In the genomic region with DNA sequence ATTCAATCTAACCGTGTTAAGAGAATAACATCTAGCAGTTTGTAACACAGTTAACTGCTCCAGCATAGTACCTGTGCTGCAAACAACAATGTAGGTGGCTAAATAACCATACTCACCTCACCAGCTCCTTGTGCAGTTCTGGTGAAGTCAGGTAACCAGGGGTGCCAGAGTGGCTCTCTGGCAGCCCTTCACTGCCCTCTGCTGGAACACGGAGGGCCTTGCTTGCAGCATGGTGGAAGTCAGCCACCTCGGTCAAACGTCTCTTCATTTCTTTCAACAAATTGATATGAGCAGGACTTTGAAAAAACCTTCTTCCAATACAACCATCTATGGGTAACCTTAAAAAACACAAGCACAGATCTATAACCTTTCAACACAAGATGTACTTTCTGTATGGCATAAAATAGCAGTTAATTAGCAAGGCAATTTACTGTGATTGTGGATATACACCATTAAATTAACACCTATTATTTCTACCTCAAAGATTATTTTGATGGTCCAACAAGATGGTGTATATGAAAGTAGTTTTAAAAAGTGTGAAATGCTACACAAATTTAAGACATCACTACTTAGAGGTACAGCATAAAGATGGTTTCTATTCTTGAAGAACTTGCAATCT, we compare ENCODE assay signal across 8 cellular contexts. TPM values are rescaled to one million over a fixed set of nuclear protein-coding genes. Genes with fewer than 3 reads are reported as not detected.
DNase-seq lines count a peak whose midpoint lies in the region; ATAC-seq, FAIRE-seq and TF ChIP-seq lines count a peak whose summit lies in the region.

No MANE protein-coding gene starts in this region.

- no peaks in the 10 kb centered on the region for H3F3A ChIP-seq in SK-N-SH (replicated peaks; ENCODE audit: insufficient read depth)

- no peak for TF ChIP-seq POLR2A in spleen (IDR thresholded peaks at IDR 0.05)

- peak; percentile 60 for ATAC-seq in GM18499 (IDR thresholded peaks at IDR 0.05; ENCODE audit: insufficient read depth, unreplicated experiment)
- no peak for ATAC-seq in GM19455 (IDR thresholded peaks at IDR 0.05; ENCODE audit: unreplicated experiment)

- no peak overlapping the region for H3K4me3 ChIP-seq in SK-N-SH (ENCODE audit: low read depth in 2 of 2, low read length in 1 of 2)
- H3K4me3 ChIP-seq in right atrium auricular region = no peak overlapping the region
- H3K4me3 ChIP-seq in spleen = no peak overlapping the region

- intact Hi-C loops in spleen (cut with DNase I; ENCODE audit: low total_unique reads) = no loop called here

- H3K4me2 ChIP-seq in SK-N-SH = no peak overlapping the region

- DNase-seq in HS-27A (ENCODE audit: low read depth) (peak; percentile 4), SK-N-SH (peak; percentile 65), right atrium auricular region (ENCODE audit: low spot score) (no peak), spleen (peak; percentile 87)
- DNase-seq in activated naive CD4-positive, alpha-beta T cell treated with Interleukin-2 at 50 U/mL for 16 hours = peak; percentile 71

- H3K36me3 ChIP-seq in SK-N-SH (replicated peaks in 1 of 2; ENCODE audit: control insufficient read depth in 1 of 2, insufficient read depth in 2 of 2, low read length in 1 of 2) = peaks cover 63 to 77% of the 10 kb centered on the region in 2 experiments
- peaks cover 77% of the 10 kb centered on the region for H3K36me3 ChIP-seq in right atrium auricular region
- H3K36me3 ChIP-seq in spleen = peaks cover 5 to 100% (median 91%) of the 10 kb centered on the region in 6 donors

- no peaks in the 10 kb centered on the region for H3K79me2 ChIP-seq in SK-N-SH (ENCODE audit: insufficient read depth)

- H3K9me3 ChIP-seq in SK-N-SH (no peaks in the 10 kb centered on the region), right atrium auricular region (no peaks in the 10 kb centered on the region), spleen (no peaks in the 10 kb centered on the region)

- H4K20me1 ChIP-seq in SK-N-SH (ENCODE audit: insufficient read depth) = no peaks in the 10 kb centered on the region

- TF ChIP-seq CTCF in SK-N-SH (IDR thresholded peaks at IDR 0.05) = peak; percentile 86
- peak; percentile 25 to 73 for TF ChIP-seq CTCF in right atrium auricular region (IDR thresholded peaks at IDR 0.05)
- TF ChIP-seq CTCF in spleen (IDR thresholded peaks at IDR 0.05 in 8 of 11, conservative IDR thresholded peaks at IDR 0.05 in 3 of 11) = peak; percentile 44 to 83 (median 69)

- no peaks in the 10 kb centered on the region for H3K27me3 ChIP-seq in SK-N-SH (ENCODE audit: insufficient read depth)
- H3K27me3 ChIP-seq in right atrium auricular region = no peaks in the 10 kb centered on the region
- H3K27me3 ChIP-seq in spleen (replicated peaks in 1 of 7) = no peaks in the 10 kb centered on the region

- POLR2A ChIA-PET in SK-N-SH (lab: Yijun Ruan, JAX) = no interaction called here

- no peak for TF ChIP-seq EP300 in SK-N-SH (IDR thresholded peaks at IDR 0.05; ENCODE audit: borderline replicate concordance in 1 of 2, low read depth in 1 of 2, low read length in 1 of 2)

- H3K9me2 ChIP-seq in SK-N-SH = no peaks in the 10 kb centered on the region

- CTCF ChIA-PET in SK-N-SH (lab: Yijun Ruan, JAX) = interaction anchor here (0.6 to 4.7 kb wide), 12 partner anchors 10 to 222 kb away, joined by 3 to 21 read pairs (median 4); partner anchors contain the start of gene SLC14A1

- 74% methylated on average over 4 of the region's 4 CpGs for WGBS in SK-N-SH (ENCODE audit: low lambda C conversion rate)
- 52 to 61% (median 57%) methylated on average over 4 of the region's 4 CpGs for WGBS in spleen, 5 donors

- H3K4me1 ChIP-seq in SK-N-SH (ENCODE audit: control insufficient read depth in 1 of 2, insufficient read depth in 2 of 2, low read depth in 1 of 2, low read length in 1 of 2) = no peaks in the 10 kb centered on the region
- H3K4me1 ChIP-seq in right atrium auricular region = no peaks in the 10 kb centered on the region
- H3K4me1 ChIP-seq in spleen = no peaks in the 10 kb centered on the region

- TF ChIP-seq RAD21 in SK-N-SH (IDR thresholded peaks at IDR 0.05; ENCODE audit: low read length) = peak; percentile 69

- no peak overlapping the region for H3K27ac ChIP-seq in SK-N-SH (ENCODE audit: low read depth in 2 of 2, low read length in 1 of 2)
- H3K27ac ChIP-seq in right atrium auricular region = no peak overlapping the region
- H3K27ac ChIP-seq in spleen = no peak overlapping the region

- H3K9ac ChIP-seq in SK-N-SH = no peak overlapping the region

- no peak overlapping the region for H2AFZ ChIP-seq in SK-N-SH (ENCODE audit: low read depth)

- peak; percentile 72 for FAIRE-seq in A204.1 (lab: Jason Lieb, UNC)

TF ChIP-seq in SK-N-SH, 30 proteins besides CTCF, POLR2A, EP300 and RAD21:
- TF ChIP-seq GABPA (IDR thresholded peaks at IDR 0.05; ENCODE audit: low read depth) (no peak), YY1 (IDR thresholded peaks at IDR 0.05; ENCODE audit: low read depth) (no peak), SMC3 (IDR thresholded peaks at IDR 0.05; ENCODE audit: low read depth, low read length) (peak; percentile 73)
- TF ChIP-seq, protein P1, sequence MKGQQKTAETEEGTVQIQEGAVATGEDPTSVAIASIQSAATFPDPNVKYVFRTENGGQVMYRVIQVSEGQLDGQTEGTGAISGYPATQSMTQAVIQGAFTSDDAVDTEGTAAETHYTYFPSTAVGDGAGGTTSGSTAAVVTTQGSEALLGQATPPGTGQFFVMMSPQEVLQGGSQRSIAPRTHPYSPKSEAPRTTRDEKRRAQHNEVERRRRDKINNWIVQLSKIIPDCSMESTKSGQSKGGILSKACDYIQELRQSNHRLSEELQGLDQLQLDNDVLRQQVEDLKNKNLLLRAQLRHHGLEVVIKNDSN (IDR thresholded peaks at IDR 0.05; ENCODE audit: borderline replicate concordance, low read depth) = no peak

RNA-seq across cellular contexts. Expression of gene EPG5, which starts 56.6 kb away (rescaled TPM):
- polyA plus RNA-seq in SK-N-SH (2012; rRNA removed) = 13.6 and 18.9 TPM in 2 replicates
- polyA plus RNA-seq in SK-N-SH (2012; cell fraction: cytosol; rRNA removed) = 10.1 and 12.6 TPM in 2 replicates
- 31.5 and 49.4 TPM in 2 replicates for polyA plus RNA-seq in SK-N-SH (2012; cell fraction: nucleus; rRNA removed)
- 10 to 100 TPM; 25.3 to 33.6 TPM for total RNA-seq in right atrium auricular region
- total RNA-seq in spleen = 10 to 100 TPM; 38.3 to 67.9 (median 49.0) TPM
- polyA plus RNA-seq in spleen = 1 to 10 TPM; 4.6 to 6.5 (median 5.7) TPM
